Comparison of ENCODE assay signal across 15 cellular contexts in the genomic region with DNA sequence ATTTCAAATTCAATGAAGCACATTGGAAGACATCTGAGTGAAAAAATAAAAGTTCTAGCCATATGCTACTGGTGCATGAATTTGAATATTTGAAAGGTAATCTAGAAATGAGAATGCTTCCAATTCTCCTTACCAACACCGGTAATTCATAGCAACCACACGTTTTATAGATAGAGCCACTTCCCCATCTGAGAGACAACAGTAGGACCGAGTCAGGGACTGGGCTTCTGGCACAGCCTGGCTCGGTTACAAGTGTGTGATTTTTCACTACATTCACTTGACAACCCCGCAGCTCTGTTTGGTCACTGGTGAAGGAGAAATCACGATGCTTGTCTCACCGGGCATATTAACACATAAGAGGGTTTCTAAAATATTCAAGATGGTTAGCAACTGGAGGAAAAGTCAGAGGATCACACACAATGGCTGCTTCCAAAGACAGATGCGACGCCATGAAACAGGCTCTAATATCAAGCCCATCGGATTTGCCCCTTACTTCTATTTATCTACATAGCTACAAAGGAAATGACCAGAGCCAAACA.
A peak's percentile ranks its signal among the peaks of the same experiment; 100 is the strongest.
DNase-seq lines count a peak whose midpoint lies in the region; ATAC-seq, FAIRE-seq and TF ChIP-seq lines count a peak whose summit lies in the region.
"Had no signal": no experiment of that assay in that cellular context is flagged by ENCODE, and none has a peak within 500 bp of the region (broad histone marks: within the 10 kb centered on the region; RNA-seq: fewer than 3 reads in every experiment).

No MANE protein-coding gene starts in this region.

- peaks cover 28% of the 10 kb centered on the region for H3K4me1 ChIP-seq in astrocyte (ENCODE audit: insufficient read depth, low read length)
- H3K4me1 ChIP-seq: colonic mucosa had no signal

- H3K27me3 ChIP-seq in astrocyte (ENCODE audit: insufficient read depth, low read length): no peaks in the 10 kb centered on the region
- H3K27me3 ChIP-seq: colonic mucosa had no signal

- DNase-seq in left ventricle myocardium superior: no peak
- DNase-seq in Right ventricle myocardium inferior (ENCODE audit: missing footprints): no peak
- DNase-seq in astrocyte (ENCODE audit: low read depth): no peak
- DNase-seq in type B pancreatic cell (ENCODE audit: extremely low spot score, unreplicated experiment): peak; percentile 11
- DNase-seq in NCI-H69 (lab: John Stamatoyannopoulos, UW): no peak
- DNase-seq in NCI-H1930 (lab: John Stamatoyannopoulos, UW): no peak
- DNase-seq in NK-92 treated with Interleukin-12 subunit alpha and Interleukin-12 subunit beta, amount 100 ng/mL, for 24 hours (lab: John Stamatoyannopoulos, UW): no peak
- DNase-seq: activated CD4-positive, alpha-beta T cell treated with anti-CD3 and anti-CD28 coated beads, Interleukin-2, amount 10 ng/mL, durations not matched to agents 7 days and 5 days; activated naive CD4-positive, alpha-beta T cell treated with anti-CD3 and anti-CD28 coated beads for 36 hours; colonic mucosa; left cardiac atrium; NCI-H1694; Right ventricle myocardium superior had no signal

- ATAC-seq in left ventricle myocardium superior: peak; percentile 31
- no peak for ATAC-seq in Right ventricle myocardium inferior
- peak; percentile 54 for ATAC-seq in HG03520 (IDR thresholded peaks at IDR 0.05; ENCODE audit: unreplicated experiment)
- ATAC-seq: A549 had no signal

- no peaks in the 10 kb centered on the region for H3K9me3 ChIP-seq in astrocyte (ENCODE audit: insufficient read depth, low read depth, low read length)
- H3K9me3 ChIP-seq: A549, colonic mucosa had no signal

- no peak overlapping the region for H3K4me3 ChIP-seq in astrocyte (ENCODE audit: insufficient read depth, low read depth, low read length)
- H3K4me3 ChIP-seq: A549, colonic mucosa had no signal

- H3K27me3 Mint-ChIP-seq in astrocyte (ENCODE audit: low read depth, unreplicated experiment): no peaks in the 10 kb centered on the region
- H3K27me3 Mint-ChIP-seq in type B pancreatic cell: no peaks in the 10 kb centered on the region
- H3K27me3 Mint-ChIP-seq: activated CD4-positive, alpha-beta T cell treated with anti-CD3 and anti-CD28 coated beads, Interleukin-2, amount 10 ng/mL, durations not matched to agents 7 days and 5 days had no signal

- TF ChIP-seq CTCF in astrocyte (IDR thresholded peaks at IDR 0.05; ENCODE audit: insufficient read depth, low read depth, low read length) (no peak), type B pancreatic cell (conservative IDR thresholded peaks at IDR 0.05) (no peak)

- H2AFZ ChIP-seq in astrocyte (ENCODE audit: low read depth, low read length): no peak overlapping the region

- H3K79me2 ChIP-seq in astrocyte (ENCODE audit: insufficient read depth, low read length): no peaks in the 10 kb centered on the region

- intact Hi-C loops in left ventricle myocardium superior (cut with micrococcal nuclease): no loop called here
- intact Hi-C loops in Right ventricle myocardium inferior (cut with DNase I): no loop called here

- H3K36me3 Mint-ChIP-seq in astrocyte (ENCODE audit: low read depth, unreplicated experiment) (peaks cover 19% of the 10 kb centered on the region), type B pancreatic cell (peaks cover 11% of the 10 kb centered on the region)

- H3K4me3 Mint-ChIP-seq in astrocyte (ENCODE audit: unreplicated experiment) (no peak overlapping the region), type B pancreatic cell (no peak overlapping the region)
- H3K4me3 Mint-ChIP-seq: activated CD4-positive, alpha-beta T cell treated with anti-CD3 and anti-CD28 coated beads, Interleukin-2, amount 10 ng/mL, durations not matched to agents 7 days and 5 days; activated naive CD4-positive, alpha-beta T cell treated with anti-CD3 and anti-CD28 coated beads for 36 hours had no signal

- H3K9ac ChIP-seq in astrocyte (ENCODE audit: low read length): no peak overlapping the region

- H3K27ac ChIP-seq in astrocyte (ENCODE audit: low read depth, low read length): no peak overlapping the region
- H3K27ac ChIP-seq: A549, colonic mucosa had no signal

- peak overlapping the region; percentile 82 for H3K27ac Mint-ChIP-seq in astrocyte (ENCODE audit: unreplicated experiment)
- no peak overlapping the region for H3K27ac Mint-ChIP-seq in type B pancreatic cell
- H3K27ac Mint-ChIP-seq: activated CD4-positive, alpha-beta T cell treated with anti-CD3 and anti-CD28 coated beads, Interleukin-2, amount 10 ng/mL, durations not matched to agents 7 days and 5 days; activated naive CD4-positive, alpha-beta T cell treated with anti-CD3 and anti-CD28 coated beads for 36 hours had no signal

- H3K36me3 ChIP-seq in astrocyte (ENCODE audit: insufficient read depth, low read length): no peaks in the 10 kb centered on the region
- H3K36me3 ChIP-seq: colonic mucosa had no signal

- FAIRE-seq in astrocyte (lab: Jason Lieb, UNC): no peak
- FAIRE-seq: A549 had no signal

- no peaks in the 10 kb centered on the region for H4K20me1 ChIP-seq in astrocyte (ENCODE audit: insufficient read depth, low read length)

- no peak overlapping the region for H3K4me2 ChIP-seq in astrocyte (ENCODE audit: low read length)
- H3K4me2 ChIP-seq: A549 had no signal

- H3K4me1 Mint-ChIP-seq in astrocyte (ENCODE audit: low read depth, unreplicated experiment) (peaks cover 38% of the 10 kb centered on the region), type B pancreatic cell (ENCODE audit: unreplicated experiment) (peaks cover 12% of the 10 kb centered on the region)

- H3K9me3 Mint-ChIP-seq in astrocyte (ENCODE audit: unreplicated experiment) (no peaks in the 10 kb centered on the region), type B pancreatic cell (peaks cover 5% of the 10 kb centered on the region)
- H3K9me3 Mint-ChIP-seq: activated CD4-positive, alpha-beta T cell treated with anti-CD3 and anti-CD28 coated beads, Interleukin-2, amount 10 ng/mL, durations not matched to agents 7 days and 5 days; activated naive CD4-positive, alpha-beta T cell treated with anti-CD3 and anti-CD28 coated beads for 36 hours had no signal
